Comparison of ENCODE assay signal across 8 cellular contexts in genomic region chr7:77699056-77699455, GRCh38. TPM values are rescaled to one million over a fixed set of nuclear protein-coding genes. Genes with fewer than 3 reads are reported as not detected.
DNase-seq lines count a peak whose midpoint lies in the region; ATAC-seq, FAIRE-seq and TF ChIP-seq lines count a peak whose summit lies in the region.

No MANE protein-coding gene starts in this region.

- POLR2A ChIA-PET in endothelial cell of umbilical vein (lab: Charles Lee), result no interaction called here

- peak overlapping the region; percentile 17; the same call in 1 of the 2 replicates for H3K4me3 ChIP-seq in GM12864 (ENCODE audit: low read depth, low read length)
- H3K4me3 ChIP-seq in MM.1S (ENCODE audit: low read length), result no peak overlapping the region
- H3K4me3 ChIP-seq in endothelial cell of umbilical vein (replicated peaks in 1 of 3; ENCODE audit: insufficient read depth in 1 of 3, low read depth in 1 of 3, low read length in 3 of 3), result no peak overlapping the region
- peak overlapping the region; percentile 86 for H3K4me3 ChIP-seq in thoracic aorta
- H3K4me3 ChIP-seq in colonic mucosa, result no peak overlapping the region
- H3K4me3 ChIP-seq in pancreas, result peak overlapping the region in 2 of 4 donors; percentile 96 to 98

- dilution Hi-C loops in endothelial cell of umbilical vein (cut with MboI; ENCODE audit: extremely low pct_ligation_motif_present, low sequenced_read_pairs), result no loop called here

- FAIRE-seq in endothelial cell of umbilical vein (lab: Jason Lieb, UNC) (no peak), pancreas (lab: Jason Lieb, UNC) (no peak)

- CTCF ChIA-PET in endothelial cell of umbilical vein (lab: Charles Lee), result interaction anchor here (1.5 to 4.1 kb wide), 2 partner anchors 41 to 48 kb away, joined by 4 to 37 read pairs; no protein-coding TSS in a partner anchor

- no peak for TF ChIP-seq POLR2A in endothelial cell of umbilical vein (IDR thresholded peaks at IDR 0.05; ENCODE audit: low read depth, low read length)

- H3K9me1 ChIP-seq in endothelial cell of umbilical vein (replicated peaks; ENCODE audit: control insufficient read depth, extremely low read depth, insufficient read depth, low read length), result no peaks in the 10 kb centered on the region

- ATAC-seq in GM21447 (IDR thresholded peaks at IDR 0.05; ENCODE audit: unreplicated experiment) (peak; percentile 31), thoracic aorta (ENCODE audit: insufficient number of reproducible peaks, low FRiP score, low read depth) (no peak), pancreas (no peak)

- BruUV-seq in endothelial cell of umbilical vein (replicated peaks; lab: Mats Ljungman, UMichigan), result no TSS peak

- DNase-seq in GM12864 (ENCODE audit: low read depth) (peak; percentile 49), MM.1S (no peak), endothelial cell of umbilical vein (ENCODE audit: low read depth, low spot score) (peak; percentile 15), thoracic aorta (ENCODE audit: low spot score) (no peak), colonic mucosa (no peak), pancreas (no peak)
- no peak for DNase-seq in activated CD4-positive, alpha-beta T cell treated with anti-CD3 and anti-CD28 coated beads for 1 hour

- H2AFZ ChIP-seq in MM.1S (ENCODE audit: low read length), result no peak overlapping the region
- no peak overlapping the region for H2AFZ ChIP-seq in endothelial cell of umbilical vein (ENCODE audit: low read depth, low read length)

- H3K9ac ChIP-seq in MM.1S (ENCODE audit: low read length), result no peak overlapping the region
- no peak overlapping the region for H3K9ac ChIP-seq in endothelial cell of umbilical vein (replicated peaks; ENCODE audit: extremely low read depth, insufficient read depth, low read length)
- peak overlapping the region in 1 of 2 donors; percentile 31 for H3K9ac ChIP-seq in colonic mucosa (ENCODE audit: low read depth in 2 of 2, low read length in 2 of 2)

- H3K9me2 ChIP-seq in MM.1S (replicated peaks; ENCODE audit: insufficient read depth, low read length), result no peaks in the 10 kb centered on the region

- no peaks in the 10 kb centered on the region for H3K9me3 ChIP-seq in MM.1S (replicated peaks; ENCODE audit: insufficient read depth, low read length)
- H3K9me3 ChIP-seq in endothelial cell of umbilical vein (replicated peaks; ENCODE audit: control insufficient read depth, insufficient read depth, low read length), result no peaks in the 10 kb centered on the region
- no peaks in the 10 kb centered on the region for H3K9me3 ChIP-seq in thoracic aorta
- no peaks in the 10 kb centered on the region for H3K9me3 ChIP-seq in colonic mucosa
- no peaks in the 10 kb centered on the region for H3K9me3 ChIP-seq in pancreas

- 19 to 26% methylated on average over 2 of the region's 2 CpGs for WGBS in pancreas, 2 donors

- H3K4me1 ChIP-seq in MM.1S (ENCODE audit: low read length) (no peaks in the 10 kb centered on the region; the same call in 1 of the 2 replicates), endothelial cell of umbilical vein (ENCODE audit: control insufficient read depth, extremely low read depth, insufficient read depth, low read length) (peaks cover 23% of the 10 kb centered on the region), thoracic aorta (ENCODE audit: control insufficient read depth in 1 of 2, low read depth in 2 of 2) (peaks cover 30 to 54% of the 10 kb centered on the region in 2 donors), colonic mucosa (peaks cover 3% of the 10 kb centered on the region), pancreas (peaks cover 4 to 43% (median 12%) of the 10 kb centered on the region in 3 donors)

- TF ChIP-seq CTCF in GM12864 (IDR thresholded peaks at IDR 0.05; ENCODE audit: low read depth, low read length, missing control alignments), result no peak
- no peak for TF ChIP-seq CTCF in MM.1S (IDR thresholded peaks at IDR 0.05; ENCODE audit: low read length)
- no peak for TF ChIP-seq CTCF in endothelial cell of umbilical vein (IDR thresholded peaks at IDR 0.05; ENCODE audit: extremely low read depth in 1 of 2, insufficient read depth in 1 of 2, low read depth in 1 of 2, low read length in 2 of 2)
- TF ChIP-seq CTCF in thoracic aorta (IDR thresholded peaks at IDR 0.05), result no peak
- no peak for TF ChIP-seq CTCF in colonic mucosa (IDR thresholded peaks at IDR 0.05)
- TF ChIP-seq CTCF in pancreas (IDR thresholded peaks at IDR 0.05), result no peak

- H3K4me2 ChIP-seq in MM.1S (ENCODE audit: low read depth, low read length) (peak overlapping the region; percentile 76; the same call in 1 of the 2 replicates), endothelial cell of umbilical vein (ENCODE audit: insufficient read depth, low read length) (peak overlapping the region; percentile 90)

- H3F3A ChIP-seq in MM.1S (ENCODE audit: insufficient read depth, low read length), result peaks cover 6% of the 10 kb centered on the region; the same call in 1 of the 2 replicates

- H4K20me1 ChIP-seq in MM.1S (ENCODE audit: insufficient read depth, low read length) (peaks cover 15% of the 10 kb centered on the region), endothelial cell of umbilical vein (replicated peaks; ENCODE audit: control insufficient read depth, extremely low read depth, insufficient read depth, low read length) (peaks cover 3% of the 10 kb centered on the region)

- intact Hi-C loops in endothelial cell of umbilical vein (cut with micrococcal nuclease) (loop anchor here (5.0 kb wide), 2 partner anchors 98 to 162 kb away; partner anchors contain the start of genes PHTF2, PTPN12 and TMEM60), colonic mucosa (cut with DNase I) (no loop called here), pancreas (cut with DNase I) (no loop called here)

- no peaks in the 10 kb centered on the region for H3K27me3 ChIP-seq in MM.1S (replicated peaks; ENCODE audit: insufficient read depth, low read length)
- no peaks in the 10 kb centered on the region for H3K27me3 ChIP-seq in endothelial cell of umbilical vein (ENCODE audit: control insufficient read depth in 2 of 2, insufficient read depth in 2 of 2, low read length in 2 of 2)
- no peaks in the 10 kb centered on the region for H3K27me3 ChIP-seq in thoracic aorta (replicated peaks; ENCODE audit: insufficient read depth)
- no peaks in the 10 kb centered on the region for H3K27me3 ChIP-seq in colonic mucosa
- H3K27me3 ChIP-seq in pancreas, result no peaks in the 10 kb centered on the region

- H3K36me3 ChIP-seq in MM.1S (replicated peaks; ENCODE audit: insufficient read depth, low read length) (no peaks in the 10 kb centered on the region; the same call in 1 of the 2 replicates), endothelial cell of umbilical vein (ENCODE audit: control insufficient read depth in 2 of 2, extremely low read depth in 1 of 2, insufficient read depth in 2 of 2, low read length in 2 of 2) (no peaks in the 10 kb centered on the region), thoracic aorta (no peaks in the 10 kb centered on the region), colonic mucosa (no peaks in the 10 kb centered on the region), pancreas (no peaks in the 10 kb centered on the region)

- H3K27ac ChIP-seq in MM.1S (ENCODE audit: low read length) (no peak overlapping the region), endothelial cell of umbilical vein (ENCODE audit: insufficient read depth, low read depth, low read length) (no peak overlapping the region), thoracic aorta (peak overlapping the region; percentile 33 to 96), colonic mucosa (no peak overlapping the region), pancreas (peak overlapping the region in 2 of 4 donors; percentile 99)

- H3K79me2 ChIP-seq in MM.1S (ENCODE audit: low read length), result peaks cover 92% of the 10 kb centered on the region
- H3K79me2 ChIP-seq in endothelial cell of umbilical vein (ENCODE audit: control insufficient read depth, insufficient read depth, low read length), result peaks cover 71% of the 10 kb centered on the region

TF ChIP-seq in endothelial cell of umbilical vein, 7 proteins besides CTCF, POLR2A, EP300 and RAD21:
- TF ChIP-seq GATA2 (IDR thresholded peaks at IDR 0.05; ENCODE audit: insufficient read depth, insufficient read length, low read depth, low read length) (no peak), MAX (IDR thresholded peaks at IDR 0.05; ENCODE audit: insufficient read depth, insufficient read length) (no peak), JUN (IDR thresholded peaks at IDR 0.05; ENCODE audit: borderline replicate concordance, insufficient read depth, insufficient read length, low read depth) (no peak), POLR2AphosphoS5 (IDR thresholded peaks at IDR 0.05; ENCODE audit: insufficient read depth, low read depth, low read length) (no peak), EZH2 (IDR thresholded peaks at IDR 0.05; ENCODE audit: borderline replicate concordance, low read depth, low read length, severe bottlenecking) (no peak), FOS (IDR thresholded peaks at IDR 0.05; ENCODE audit: borderline replicate concordance, insufficient read depth, low read length) (no peak), MYC (IDR thresholded peaks at IDR 0.05; ENCODE audit: low read depth, low read length) (no peak)

RNA-seq across cellular contexts. Expression of gene RSBN1L, which starts 2.8 kb away (rescaled TPM):
- 13.1 and 13.3 TPM in 2 replicates for total RNA-seq in endothelial cell of umbilical vein
- 3.0 and 3.4 TPM in 2 replicates for polyA plus RNA-seq in endothelial cell of umbilical vein
- 4.3 and 4.5 TPM in 2 replicates for polyA plus RNA-seq in endothelial cell of umbilical vein (2011; cell fraction: cytosol; rRNA removed)
- polyA plus RNA-seq in endothelial cell of umbilical vein (2011; cell fraction: nucleus; rRNA removed), result 7.1 and 9.2 TPM in 2 replicates
- polyA plus RNA-seq in endothelial cell of umbilical vein (2012), result 6.7 and 11.1 TPM in 2 replicates
- 8.3 and 10.1 TPM in 2 replicates for polyA minus RNA-seq in endothelial cell of umbilical vein
- 16.0 TPM for polyA minus RNA-seq in endothelial cell of umbilical vein (2011; cell fraction: cytosol; rRNA and poly(A)+ RNA removed)
- 9.2 and 12.3 TPM in 2 replicates for polyA minus RNA-seq in endothelial cell of umbilical vein (2011; cell fraction: nucleus; rRNA and poly(A)+ RNA removed)
- 10 to 100 TPM; 14.8 to 27.7 TPM for total RNA-seq in thoracic aorta
- 10 to 100 TPM; 20.1 to 25.5 TPM for total RNA-seq in colonic mucosa
- 10 to 100 TPM in 2 of 6 donors, 1 to 10 TPM in 4; 7.6 to 14.3 (median 9.0) TPM for total RNA-seq in pancreas
- polyA plus RNA-seq in pancreas, result 1 to 10 TPM; 5.0 to 9.7 TPM

Comparison
In these comparisons a context has a peak if more than half of its experiments do, and no peak if none do; other contexts are left out.
1. DNase-seq: peak in GM12864 (single experiment) and endothelial cell of umbilical vein (single experiment); none in MM.1S (single experiment), thoracic aorta (single experiment), colonic mucosa (single experiment), pancreas (0 of 6) and activated CD4-positive, alpha-beta T cell treated with anti-CD3 and anti-CD28 coated beads for 1 hour (single experiment).
2. H3K4me3 ChIP-seq: peak in GM12864 (single experiment) and thoracic aorta (single experiment); none in MM.1S (single experiment), endothelial cell of umbilical vein (0 of 3) and colonic mucosa (single experiment).
3. H3K27ac ChIP-seq: peak in thoracic aorta (2 of 2); none in MM.1S (single experiment), endothelial cell of umbilical vein (single experiment) and colonic mucosa (single experiment).